ENCODE assay signal across 1 cellular context in genomic region chr1:85297855-85298629, GRCh38.
TF ChIP-seq lines count a peak whose summit lies in the region.

No MANE protein-coding gene starts in this region.

TF ChIP-seq in K562, 482 proteins besides CTCF, POLR2A, EP300 and RAD21 (continued from another document):
- TF ChIP-seq MNT (conservative IDR thresholded peaks at IDR 0.05) (0 out of 4 replicates have a peak, but pooled peaks of 1 of the 2 experiments have one; percentile 28), SOX6 (IDR thresholded peaks at IDR 0.05) (peak; percentile 46; the same call in 1 of the 2 replicates), PHF8 (IDR thresholded peaks at IDR 0.05; ENCODE audit: borderline replicate concordance, low read length) (no peak), AFF1 (IDR thresholded peaks at IDR 0.05; ENCODE audit: low read depth in 1 of 2, partially characterized antibody in 2 of 2) (no peak)
